ENCODE assay signal across 16 cellular contexts in genomic region chr3:33919312-33919711, GRCh38.
DNase-seq lines count a peak whose midpoint lies in the region; TF ChIP-seq lines count a peak whose summit lies in the region.
"Had no signal": no experiment of that assay in that cellular context is flagged by ENCODE, and none has a peak within 500 bp of the region (broad histone marks: within the 10 kb centered on the region; RNA-seq: fewer than 3 reads in every experiment).

No MANE protein-coding gene starts in this region.

- no peak for TF ChIP-seq CTCF in nephron progenitor cell (IDR thresholded peaks at IDR 0.05)

- no peaks in the 10 kb centered on the region for H3K27me3 ChIP-seq in CD4-positive, alpha-beta memory T cell (ENCODE audit: insufficient read depth, low read length)
- H3K27me3 ChIP-seq: MG63 had no signal

- H3K27me3 Mint-ChIP-seq in nephron progenitor cell (ENCODE audit: low read depth, poor library complexity), result peaks cover 1% of the 10 kb centered on the region
- H3K27me3 Mint-ChIP-seq in CD4-positive, alpha-beta memory T cell, result peaks cover 0 to 8% of the 10 kb centered on the region in 2 donors

- no peak overlapping the region for H3K4me3 ChIP-seq in SK-N-MC
- no peak overlapping the region for H3K4me3 ChIP-seq in CD4-positive, alpha-beta memory T cell (ENCODE audit: low read length in 2 of 2)
- H3K4me3 ChIP-seq: A549, MG63, PC-9 had no signal

- H3K9me3 Mint-ChIP-seq in nephron progenitor cell, result no peaks in the 10 kb centered on the region
- H3K9me3 Mint-ChIP-seq in CD4-positive, alpha-beta memory T cell, result peaks cover 0 to 3% (median 0%) of the 10 kb centered on the region in 8 donors

- intact Hi-C loops in CD4-positive, alpha-beta memory T cell (cut with micrococcal nuclease), result no loop called here

- H3K9ac ChIP-seq in SK-N-MC (ENCODE audit: insufficient read length), result peak overlapping the region; percentile 64

- DNase-seq in GM03348 (ENCODE audit: low spot score) (peak; percentile 41), SK-N-MC (ENCODE audit: low read depth, low spot score) (no peak), globus pallidus (ENCODE audit: low spot score) (peak; percentile 38), nephron progenitor cell (no peak), NCI-H1436 (lab: John Stamatoyannopoulos, UW) (no peak)
- DNase-seq in stimulated activated naive CD4-positive, alpha-beta T cell (lab: John Stamatoyannopoulos, UW), result no peak
- no peak for DNase-seq in CD4-positive, alpha-beta memory T cell
- DNase-seq: Calu3, KBM-7, MG63, NCI-H1092 treated with DMSO at 0.1 percent for 48 hours, NCI-H1694 treated with DMSO at 0.1 percent for 48 hours, NCI-H446, NCI-H748 treated with DMSO at 0.1 percent for 48 hours, PC-9 had no signal

- no peaks in the 10 kb centered on the region for H3K9me3 ChIP-seq in SK-N-MC (ENCODE audit: low read depth, low read length)
- no peaks in the 10 kb centered on the region for H3K9me3 ChIP-seq in CD4-positive, alpha-beta memory T cell (ENCODE audit: control insufficient read depth in 1 of 2, low read length in 2 of 2)
- H3K9me3 ChIP-seq: A549, MG63 had no signal

- peak overlapping the region; percentile 99 for H3K27ac ChIP-seq in SK-N-MC
- no peak overlapping the region for H3K27ac ChIP-seq in CD4-positive, alpha-beta memory T cell (ENCODE audit: low read depth, low read length)
- H3K27ac ChIP-seq: A549, PC-9 had no signal

- peak overlapping the region; percentile 26 for H3K27ac Mint-ChIP-seq in nephron progenitor cell
- no peak overlapping the region for H3K27ac Mint-ChIP-seq in CD4-positive, alpha-beta memory T cell

- H3K36me3 ChIP-seq in SK-N-MC (ENCODE audit: insufficient read depth, low read length), result no peaks in the 10 kb centered on the region
- H3K36me3 ChIP-seq in CD4-positive, alpha-beta memory T cell (ENCODE audit: insufficient read depth, low read length), result no peaks in the 10 kb centered on the region
- H3K36me3 ChIP-seq: MG63 had no signal

- no peak overlapping the region for H3K4me3 Mint-ChIP-seq in nephron progenitor cell
- no peak overlapping the region for H3K4me3 Mint-ChIP-seq in CD4-positive, alpha-beta memory T cell

- CTCF ChIA-PET in CD4-positive, alpha-beta memory T cell (lab: Charles Lee; ENCODE audit: partially characterized antibody), result no interaction called here

- peaks cover 37% of the 10 kb centered on the region for H3K4me1 Mint-ChIP-seq in nephron progenitor cell
- H3K4me1 Mint-ChIP-seq in CD4-positive, alpha-beta memory T cell, result no peaks in the 10 kb centered on the region

- POLR2A ChIA-PET in CD4-positive, alpha-beta memory T cell (lab: Charles Lee; ENCODE audit: partially characterized antibody), result no interaction called here

- no peaks in the 10 kb centered on the region for H3K36me3 Mint-ChIP-seq in nephron progenitor cell (ENCODE audit: low read depth)
- no peaks in the 10 kb centered on the region for H3K36me3 Mint-ChIP-seq in CD4-positive, alpha-beta memory T cell

- H3K4me1 ChIP-seq in CD4-positive, alpha-beta memory T cell (ENCODE audit: insufficient read depth, low read length), result no peaks in the 10 kb centered on the region

Comparison
In these comparisons a context has a peak if more than half of its experiments do, and no peak if none do; other contexts are left out.
1. DNase-seq: peak in GM03348 (single experiment) and globus pallidus (single experiment); none in SK-N-MC (single experiment), nephron progenitor cell (single experiment), stimulated activated naive CD4-positive, alpha-beta T cell (0 of 6), CD4-positive, alpha-beta memory T cell (0 of 5) and NCI-H1436 (single experiment).